In the genomic region with DNA sequence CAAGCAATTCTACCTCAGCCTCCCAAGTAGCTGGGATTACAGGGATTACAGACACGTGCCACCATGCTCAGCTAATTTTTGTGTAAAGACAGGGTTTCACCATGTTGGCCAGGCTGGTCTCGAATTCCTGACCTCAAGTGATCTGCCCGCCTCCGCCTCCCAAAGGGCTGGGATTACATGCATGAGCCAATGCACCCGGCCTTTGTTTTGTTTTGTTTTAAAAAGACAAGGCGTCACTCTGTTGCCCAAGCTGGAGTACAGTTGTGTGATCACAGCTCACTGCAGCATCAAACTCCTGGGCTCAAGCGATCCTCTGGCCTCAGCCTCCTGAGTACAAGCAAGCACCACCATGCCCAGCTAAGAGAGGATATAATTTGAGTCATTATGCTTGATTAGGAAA, we compare ENCODE assay signal across 24 cellular contexts. TPM values are rescaled to one million over a fixed set of nuclear protein-coding genes. Genes with fewer than 3 reads are reported as not detected.
A peak's percentile ranks its signal among the peaks of the same experiment; 100 is the strongest.
DNase-seq lines count a peak whose midpoint lies in the region; ATAC-seq and TF ChIP-seq lines count a peak whose summit lies in the region.
"Had no signal": no experiment of that assay in that cellular context is flagged by ENCODE, and none has a peak within 500 bp of the region (broad histone marks: within the 10 kb centered on the region; RNA-seq: fewer than 3 reads in every experiment).

No MANE protein-coding gene starts in this region.

- POLR2A ChIA-PET in CD4-positive, alpha-beta T cell (lab: Charles Lee) = no interaction called here

- H3K9me2 ChIP-seq in GM23248 (ENCODE audit: insufficient read depth) = no peaks in the 10 kb centered on the region

- no peaks in the 10 kb centered on the region for H3K9me3 Mint-ChIP-seq in CD4-positive, alpha-beta T cell
- H3K9me3 Mint-ChIP-seq in activated naive CD4-positive, alpha-beta T cell treated with anti-CD3 and anti-CD28 coated beads for 36 hours = no peaks in the 10 kb centered on the region
- H3K9me3 Mint-ChIP-seq: activated B cell treated with CpG ODN at 0.5 μM for 24 hours; activated CD4-positive, alpha-beta memory T cell treated with anti-CD3 and anti-CD28 coated beads, Interleukin-2, amount 10 ng/mL, durations not matched to agents 7 days and 5 days; activated T-helper 1 cell treated with anti-CD3 and anti-CD28 coated beads, Interleukin-12 subunit alpha, Interleukin-12 subunit beta, Interleukin-2, Interleukin-4 antibody, amounts not matched to agents 30 ng/mL and 10 ng/mL and 1 ng/mL, durations not matched to agents 14 hours and 24 hours and 36 hours; brain; naive B cell had no signal

- 22 to 29% methylated on average over 7 of the region's 7 CpGs for WGBS in GM23248 (ENCODE audit: low coverage in 1 of 2, low lambda C conversion rate in 2 of 2, missing lambda C conversion rate in 2 of 2), 2 experiments
- WGBS in psoas muscle, 3 donors = 25 to 43% (median 31%) methylated on average over 7 of the region's 7 CpGs

- intact Hi-C loops in CD4-positive, alpha-beta T cell (cut with DNase I, micrococcal nuclease) = no loop called here
- intact Hi-C loops in psoas muscle (cut with DNase I) = no loop called here
- intact Hi-C loops in activated naive CD4-positive, alpha-beta T cell treated with anti-CD3 and anti-CD28 coated beads for 36 hours (cut with micrococcal nuclease) = no loop called here

- TF ChIP-seq CTCF in CD4-positive, alpha-beta T cell (IDR thresholded peaks at IDR 0.05) = no peak
- no peak for TF ChIP-seq CTCF in psoas muscle (IDR thresholded peaks at IDR 0.05)

- H3F3A ChIP-seq in GM23248 (ENCODE audit: insufficient read depth) = peaks cover 22% of the 10 kb centered on the region

- CTCF ChIA-PET in CD4-positive, alpha-beta T cell (lab: Charles Lee) = no interaction called here
- CTCF ChIA-PET in activated naive CD4-positive, alpha-beta T cell treated with anti-CD3 and anti-CD28 coated beads for 36 hours (lab: Charles Lee) = no interaction called here

- H3K36me3 ChIP-seq in GM23248 (ENCODE audit: low read depth) (peaks cover 15% of the 10 kb centered on the region; the same call in 1 of the 2 replicates), psoas muscle (ENCODE audit: insufficient read depth in 1 of 2, low read depth in 1 of 2) (peaks cover 0 to 22% of the 10 kb centered on the region in 2 donors)

- no peaks in the 10 kb centered on the region for H3K27me3 ChIP-seq in CD4-positive, alpha-beta T cell (ENCODE audit: control insufficient read depth, insufficient read depth, low read length)
- H3K27me3 ChIP-seq in GM23248 (replicated peaks; ENCODE audit: insufficient read depth) (no peaks in the 10 kb centered on the region), psoas muscle (ENCODE audit: insufficient read depth in 3 of 3, low read length in 2 of 3) (no peaks in the 10 kb centered on the region)
- H3K27me3 ChIP-seq: Peyer's patch, upper lobe of left lung had no signal

- H3K4me3 ChIP-seq in GM23248 (no peak overlapping the region), psoas muscle (no peak overlapping the region)
- H3K4me3 ChIP-seq: Peyer's patch, smooth muscle cell, upper lobe of left lung had no signal

- no peak overlapping the region for H2AFZ ChIP-seq in GM23248

- in situ Hi-C loops in GM23248 (cut with MboI) = no loop called here

- no peak for ATAC-seq in CD4-positive, alpha-beta T cell (ENCODE audit: poor library complexity)
- peak in 3 of 4 donors; percentile 34 to 48 (median 40) for ATAC-seq in psoas muscle

- H3K27ac Mint-ChIP-seq in CD4-positive, alpha-beta T cell = peak overlapping the region; percentile 83
- H3K27ac Mint-ChIP-seq in activated naive CD4-positive, alpha-beta T cell treated with anti-CD3 and anti-CD28 coated beads for 36 hours = no peak overlapping the region
- H3K27ac Mint-ChIP-seq: activated B cell treated with CpG ODN at 0.5 μM for 24 hours; activated CD4-positive, alpha-beta memory T cell treated with anti-CD3 and anti-CD28 coated beads, Interleukin-2, amount 10 ng/mL, durations not matched to agents 7 days and 5 days; activated T-helper 1 cell treated with anti-CD3 and anti-CD28 coated beads, Interleukin-12 subunit alpha, Interleukin-12 subunit beta, Interleukin-2, Interleukin-4 antibody, amounts not matched to agents 30 ng/mL and 10 ng/mL and 1 ng/mL, durations not matched to agents 14 hours and 24 hours and 36 hours had no signal

- H3K4me3 Mint-ChIP-seq in CD4-positive, alpha-beta T cell = peak overlapping the region; percentile 13
- H3K4me3 Mint-ChIP-seq in activated naive CD4-positive, alpha-beta T cell treated with anti-CD3 and anti-CD28 coated beads for 36 hours = no peak overlapping the region
- H3K4me3 Mint-ChIP-seq: activated B cell treated with CpG ODN at 0.5 μM for 24 hours; activated CD4-positive, alpha-beta memory T cell treated with anti-CD3 and anti-CD28 coated beads, Interleukin-2, amount 10 ng/mL, durations not matched to agents 7 days and 5 days; activated T-helper 1 cell treated with anti-CD3 and anti-CD28 coated beads, Interleukin-12 subunit alpha, Interleukin-12 subunit beta, Interleukin-2, Interleukin-4 antibody, amounts not matched to agents 30 ng/mL and 10 ng/mL and 1 ng/mL, durations not matched to agents 14 hours and 24 hours and 36 hours had no signal

- H4K20me1 ChIP-seq in GM23248 (ENCODE audit: insufficient read depth) = no peaks in the 10 kb centered on the region; the same call in 1 of the 2 replicates

- peak overlapping the region; percentile 22 for H3K4me2 ChIP-seq in GM23248 (ENCODE audit: unreplicated experiment)
- H3K4me2 ChIP-seq: smooth muscle cell had no signal

- H3K36me3 Mint-ChIP-seq in CD4-positive, alpha-beta T cell (ENCODE audit: low read depth) = peaks cover 68% of the 10 kb centered on the region
- H3K36me3 Mint-ChIP-seq in activated naive CD4-positive, alpha-beta T cell treated with anti-CD3 and anti-CD28 coated beads for 36 hours (ENCODE audit: low read depth) = peaks cover 2% of the 10 kb centered on the region
- H3K36me3 Mint-ChIP-seq: naive B cell had no signal

- peaks cover 100% of the 10 kb centered on the region for H3K79me2 ChIP-seq in GM23248 (ENCODE audit: insufficient read depth)

- H3K27ac ChIP-seq in CD4-positive, alpha-beta T cell (ENCODE audit: low read depth, low read length) = no peak overlapping the region
- H3K27ac ChIP-seq in GM23248 (peak overlapping the region; percentile 78), psoas muscle (no peak overlapping the region)
- H3K27ac ChIP-seq: Peyer's patch had no signal

- H3K9me3 ChIP-seq in CD4-positive, alpha-beta T cell (ENCODE audit: control insufficient read depth, low read length) = no peaks in the 10 kb centered on the region
- H3K9me3 ChIP-seq in GM23248 (ENCODE audit: low read depth) = no peaks in the 10 kb centered on the region
- H3K9me3 ChIP-seq in psoas muscle = no peaks in the 10 kb centered on the region
- H3K9me3 ChIP-seq: Peyer's patch, upper lobe of left lung had no signal

- H3K9ac ChIP-seq in GM23248 = peak overlapping the region; percentile 51

- DNase-seq in CD4-positive, alpha-beta T cell = no peak
- DNase-seq in GM23248 = peak; percentile 80
- DNase-seq in fibroblast of gingiva (ENCODE audit: low read depth) = peak; percentile 85
- peak; percentile 37 to 78 for DNase-seq in psoas muscle
- DNase-seq in DMS153 treated with DMSO at 0.1 percent for 48 hours (lab: John Stamatoyannopoulos, UW; ENCODE audit: unreplicated experiment) = no peak
- no peak for DNase-seq in NCI-H1694 (lab: John Stamatoyannopoulos, UW)
- DNase-seq in activated naive CD4-positive, alpha-beta T cell treated with anti-CD3 and anti-CD28 coated beads for 36 hours = no peak
- DNase-seq: activated B cell treated with CpG ODN at 0.5 μM for 24 hours; activated CD4-positive, alpha-beta memory T cell treated with anti-CD3 and anti-CD28 coated beads, Interleukin-2, amount 10 ng/mL, durations not matched to agents 7 days and 5 days; Calu3; foreskin melanocyte; islet precursor cell; mesendoderm; naive B cell; NCI-H1092; NCI-H2081; NK-92 treated with Interleukin-12 subunit alpha and Interleukin-12 subunit beta, amount 100 ng/mL, for 24 hours; Peyer's patch; stimulated activated CD4-positive, alpha-beta T cell treated with anti-CD3 and anti-CD28 coated beads, Interleukin-2, amount 100 ng/mL, for 48 hours; stimulated activated naive CD4-positive, alpha-beta T cell treated with Interleukin-2 at 50 U/mL for 16 hours; upper lobe of left lung had no signal

- no peaks in the 10 kb centered on the region for H3K27me3 Mint-ChIP-seq in CD4-positive, alpha-beta T cell
- no peaks in the 10 kb centered on the region for H3K27me3 Mint-ChIP-seq in activated naive CD4-positive, alpha-beta T cell treated with anti-CD3 and anti-CD28 coated beads for 36 hours (ENCODE audit: low read depth)
- H3K27me3 Mint-ChIP-seq: activated B cell treated with CpG ODN at 0.5 μM for 24 hours; activated CD4-positive, alpha-beta memory T cell treated with anti-CD3 and anti-CD28 coated beads, Interleukin-2, amount 10 ng/mL, durations not matched to agents 7 days and 5 days; naive B cell had no signal

- H3K4me1 Mint-ChIP-seq in CD4-positive, alpha-beta T cell (ENCODE audit: low read depth) = peaks cover 73% of the 10 kb centered on the region
- peaks cover 60% of the 10 kb centered on the region for H3K4me1 Mint-ChIP-seq in activated naive CD4-positive, alpha-beta T cell treated with anti-CD3 and anti-CD28 coated beads for 36 hours (ENCODE audit: low read depth)

- peaks cover 46% of the 10 kb centered on the region for H3K4me1 ChIP-seq in GM23248 (ENCODE audit: insufficient read depth)
- H3K4me1 ChIP-seq in psoas muscle = peaks cover 67% of the 10 kb centered on the region

RNA-seq across cellular contexts. Expression of gene SERINC3, which starts 5.4 kb away (rescaled TPM):
- total RNA-seq in CD4-positive, alpha-beta T cell = 10 to 100 TPM; 39.5 to 40.2 TPM
- 105 and 141 TPM in 2 replicates for total RNA-seq in GM23248 (2014; rRNA removed; shearing (Covaris generic))
- polyA plus RNA-seq in GM23248 (2016; fragmentation: Nextera tagmentation; extraction: Ambion mirVana) (194 and 202 TPM in 2 replicates), psoas muscle (10 to 100 TPM; 35.6 to 89.2 (median 36.3) TPM)
- total RNA-seq in psoas muscle = 100 to 1,000 TPM in 2 of 4 donors, 10 to 100 TPM in 2; 89.5 to 104 (median 97.8) TPM
- 10 to 100 TPM; 48.7 to 50.2 TPM for total RNA-seq in activated naive CD4-positive, alpha-beta T cell treated with anti-CD3 and anti-CD28 coated beads for 36 hours

RNA-seq across cellular contexts. Expression of gene TTPAL, which starts 40.8 kb away (rescaled TPM):
- total RNA-seq in CD4-positive, alpha-beta T cell = 1 to 10 TPM; 9.0 to 9.9 TPM
- total RNA-seq in GM23248 (2014; rRNA removed; shearing (Covaris generic)) = 9.2 and 11.8 TPM in 2 replicates
- polyA plus RNA-seq in GM23248 (2016; fragmentation: Nextera tagmentation; extraction: Ambion mirVana) (19.6 and 21.4 TPM in 2 replicates), psoas muscle (1 to 10 TPM; 1.2 to 4.8 (median 3.0) TPM)
- total RNA-seq in psoas muscle = 1 to 10 TPM; 3.2 to 8.4 (median 5.4) TPM
- total RNA-seq in activated naive CD4-positive, alpha-beta T cell treated with anti-CD3 and anti-CD28 coated beads for 36 hours = 10 to 100 TPM; 10.8 to 11.5 TPM

Comparison
In these comparisons a context has a peak if more than half of its experiments do, and no peak if none do; other contexts are left out.
1. DNase-seq: peak in GM23248 (single experiment), fibroblast of gingiva (single experiment) and psoas muscle (2 of 2); none in CD4-positive, alpha-beta T cell (0 of 10), DMS153 treated with DMSO at 0.1 percent for 48 hours (single experiment), NCI-H1694 (single experiment) and activated naive CD4-positive, alpha-beta T cell treated with anti-CD3 and anti-CD28 coated beads for 36 hours (single experiment).